26 cellular contexts compared by ENCODE assay signal in the genomic region with DNA sequence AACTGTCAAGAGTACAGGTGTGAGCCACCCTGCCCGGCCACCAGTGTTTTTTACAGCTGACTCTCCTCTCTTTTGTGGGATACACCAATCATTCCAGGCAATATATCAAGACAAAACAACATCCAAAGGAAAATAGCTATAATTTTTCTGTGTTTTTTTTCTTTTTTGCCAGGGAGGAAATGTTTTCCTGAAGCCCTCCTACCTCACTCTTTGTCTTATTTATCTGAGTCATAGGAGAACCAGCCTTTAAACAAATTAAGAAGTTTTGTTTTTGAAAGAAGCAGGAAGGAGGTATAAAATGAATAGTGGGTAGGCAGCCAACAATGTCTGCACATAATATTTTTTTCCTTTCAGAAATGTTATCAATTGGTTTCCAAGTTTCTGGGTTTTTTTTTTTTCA.
"Had no signal": no experiment of that assay in that cellular context is flagged by ENCODE, and none has a peak within 500 bp of the region (broad histone marks: within the 10 kb centered on the region; RNA-seq: fewer than 3 reads in every experiment).

No MANE protein-coding gene starts in this region.

- H3K4me3 Mint-ChIP-seq: activated CD4-positive, alpha-beta memory T cell treated with anti-CD3 and anti-CD28 coated beads for 36 hours; activated CD4-positive, alpha-beta T cell treated with anti-CD3 and anti-CD28 coated beads for 36 hours; activated CD4-positive, alpha-beta T cell treated with anti-CD3 and anti-CD28 coated beads, Interleukin-2, amount 10 ng/mL, durations not matched to agents 24 days and 14 days; activated naive CD8-positive, alpha-beta T cell; activated T-cell treated with anti-CD3 and anti-CD28 coated beads, Interleukin-2, amount 50 U/mL, for 4 hours; activated T-helper 17 cell treated with anti-CD3 and anti-CD28 coated beads, Interleukin-2, amount 50 U/mL, for 72 hours; central memory CD8-positive, alpha-beta T cell; dendritic cell treated with granulocyte-macrophage colony-stimulating factor and Interleukin-4, amounts not matched to agents 40 ng/mL and 50 ng/mL, for 4 days; effector memory CD8-positive, alpha-beta T cell had no signal

- H3K9me3 Mint-ChIP-seq: activated CD4-positive, alpha-beta memory T cell treated with anti-CD3 and anti-CD28 coated beads for 36 hours; activated CD4-positive, alpha-beta T cell treated with anti-CD3 and anti-CD28 coated beads, Interleukin-2, amount 10 ng/mL, durations not matched to agents 24 days and 14 days; activated T-cell treated with anti-CD3 and anti-CD28 coated beads, Interleukin-2, amount 50 U/mL, for 4 hours; dendritic cell treated with granulocyte-macrophage colony-stimulating factor and Interleukin-4, amounts not matched to agents 40 ng/mL and 50 ng/mL, for 4 days had no signal

- H3K27ac ChIP-seq: brain microvascular endothelial cell, coronary artery, gastroesophageal sphincter had no signal

- ATAC-seq: activated CD4-positive, alpha-beta T cell treated with anti-CD3 and anti-CD28 coated beads for 36 hours; activated T-cell treated with anti-CD3 and anti-CD28 coated beads, Interleukin-2, amount 50 U/mL, for 4 hours; activated T-helper 17 cell treated with anti-CD3 and anti-CD28 coated beads, Interleukin-2, amount 50 U/mL, for 72 hours; effector memory CD8-positive, alpha-beta T cell; esophagus mucosa; gastroesophageal sphincter; heart right ventricle had no signal

- H3K36me3 Mint-ChIP-seq: activated CD4-positive, alpha-beta memory T cell treated with anti-CD3 and anti-CD28 coated beads for 36 hours; activated naive CD8-positive, alpha-beta T cell had no signal

- H3K4me1 Mint-ChIP-seq: activated CD4-positive, alpha-beta T cell treated with anti-CD3 and anti-CD28 coated beads for 36 hours; activated CD4-positive, alpha-beta T cell treated with anti-CD3 and anti-CD28 coated beads, Interleukin-2, amount 10 ng/mL, durations not matched to agents 24 days and 14 days; activated T-helper 17 cell treated with anti-CD3 and anti-CD28 coated beads, Interleukin-2, amount 50 U/mL, for 72 hours; central memory CD8-positive, alpha-beta T cell had no signal

- DNase-seq: activated CD4-positive, alpha-beta memory T cell treated with anti-CD3 and anti-CD28 coated beads for 36 hours; activated CD4-positive, alpha-beta T cell treated with anti-CD3 and anti-CD28 coated beads for 36 hours; activated CD4-positive, alpha-beta T cell treated with anti-CD3 and anti-CD28 coated beads, Interleukin-2, amount 10 ng/mL, durations not matched to agents 24 days and 14 days; activated CD4-positive, CD25-positive, alpha-beta regulatory T cell; activated CD4-positive, CD25-positive, alpha-beta regulatory T cell treated with anti-CD3 and anti-CD28 coated beads, Interleukin-2, amount 50 U/mL, for 72 hours; activated effector memory CD4-positive, alpha-beta T cell treated with Interleukin-2 at 50 U/mL for 16 hours; activated gamma-delta T cell treated with Interleukin-2 at 50 U/mL for 16 hours; activated naive CD4-positive, alpha-beta T cell treated with anti-CD3 and anti-CD28 coated beads, Interleukin-2, amount 50 U/mL, for 16 hours; activated naive CD4-positive, alpha-beta T cell treated with Interleukin-2 at 50 U/mL for 16 hours; activated T-cell treated with anti-CD3 and anti-CD28 coated beads, Interleukin-2, amount 50 U/mL, for 4 hours; amniotic stem cell; anterior cingulate cortex; brain microvascular endothelial cell; effector CD4-positive, alpha-beta T cell; effector memory CD8-positive, alpha-beta T cell; foreskin melanocyte; glutamatergic neuron; heart right ventricle; T-helper 2 cell had no signal

- H3K4me3 ChIP-seq: coronary artery, gastroesophageal sphincter, heart right ventricle had no signal

- H3K27me3 ChIP-seq: brain microvascular endothelial cell, gastroesophageal sphincter, heart right ventricle had no signal

- H3K27me3 Mint-ChIP-seq: activated CD4-positive, alpha-beta memory T cell treated with anti-CD3 and anti-CD28 coated beads for 36 hours; activated CD4-positive, alpha-beta T cell treated with anti-CD3 and anti-CD28 coated beads for 36 hours; activated CD4-positive, alpha-beta T cell treated with anti-CD3 and anti-CD28 coated beads, Interleukin-2, amount 10 ng/mL, durations not matched to agents 24 days and 14 days; activated naive CD8-positive, alpha-beta T cell; activated T-helper 17 cell treated with anti-CD3 and anti-CD28 coated beads, Interleukin-2, amount 50 U/mL, for 72 hours; central memory CD8-positive, alpha-beta T cell; dendritic cell treated with granulocyte-macrophage colony-stimulating factor and Interleukin-4, amounts not matched to agents 40 ng/mL and 50 ng/mL, for 4 days; effector memory CD8-positive, alpha-beta T cell had no signal

- H3K27ac Mint-ChIP-seq: activated CD4-positive, alpha-beta memory T cell treated with anti-CD3 and anti-CD28 coated beads for 36 hours; activated CD4-positive, alpha-beta T cell treated with anti-CD3 and anti-CD28 coated beads for 36 hours; activated CD4-positive, alpha-beta T cell treated with anti-CD3 and anti-CD28 coated beads, Interleukin-2, amount 10 ng/mL, durations not matched to agents 24 days and 14 days; activated naive CD8-positive, alpha-beta T cell; activated T-helper 17 cell treated with anti-CD3 and anti-CD28 coated beads, Interleukin-2, amount 50 U/mL, for 72 hours; dendritic cell treated with granulocyte-macrophage colony-stimulating factor and Interleukin-4, amounts not matched to agents 40 ng/mL and 50 ng/mL, for 4 days; effector memory CD8-positive, alpha-beta T cell had no signal
